In genomic region chr15:73981761-73982222, GRCh38 we compare ENCODE assay signal across 10 cellular contexts. TPM values are rescaled to one million over a fixed set of nuclear protein-coding genes. Genes with fewer than 3 reads are reported as not detected.
DNase-seq lines count a peak whose midpoint lies in the region; ATAC-seq and TF ChIP-seq lines count a peak whose summit lies in the region.
"Had no signal": no experiment of that assay in that cellular context is flagged by ENCODE, and none has a peak within 500 bp of the region (broad histone marks: within the 10 kb centered on the region; RNA-seq: fewer than 3 reads in every experiment).

No MANE protein-coding gene starts in this region.

- H3K9ac ChIP-seq in SK-N-SH (peak overlapping the region; percentile 70), stomach smooth muscle (ENCODE audit: low read length in 2 of 2) (peak overlapping the region; percentile 21 to 73)

- ATAC-seq in SK-N-SH treated with all-trans-retinoic acid at 6 μM for 48 hours: no peak
- ATAC-seq in activated naive CD8-positive, alpha-beta T cell treated with anti-CD3 and anti-CD28 coated beads, Interleukin-2, amount 50 U/mL, for 24 hours: peak; percentile 61
- ATAC-seq in HG03159 (IDR thresholded peaks at IDR 0.05; ENCODE audit: unreplicated experiment): no peak

- CTCF ChIA-PET in SK-N-SH (lab: Yijun Ruan, JAX): interaction anchor here (0.7 to 4.2 kb wide), 5 partner anchors 9 to 326 kb away, joined by 3 to 22 read pairs (median 15); partner anchors contain the start of gene STOML1

- no peaks in the 10 kb centered on the region for H3K36me3 ChIP-seq in SK-N-SH (replicated peaks in 1 of 2; ENCODE audit: control insufficient read depth in 1 of 2, insufficient read depth in 2 of 2, low read length in 1 of 2)
- H3K36me3 ChIP-seq in stomach smooth muscle (ENCODE audit: control insufficient read depth in 2 of 2, insufficient read depth in 2 of 2, low read length in 2 of 2): peaks cover 0 to 10% of the 10 kb centered on the region in 2 donors

- in situ Hi-C loops in G401 (cut with HindIII; ENCODE audit: low sequenced_read_pairs): no loop called here

- WGBS in SK-N-SH (ENCODE audit: low lambda C conversion rate): 56% methylated on average over 5 of the region's 5 CpGs

- H3K36me3 Mint-ChIP-seq in activated naive CD8-positive, alpha-beta T cell treated with anti-CD3 and anti-CD28 coated beads, Interleukin-2, amount 50 U/mL, for 24 hours (ENCODE audit: low read depth): no peaks in the 10 kb centered on the region

- H3K4me1 Mint-ChIP-seq in activated naive CD8-positive, alpha-beta T cell treated with anti-CD3 and anti-CD28 coated beads, Interleukin-2, amount 50 U/mL, for 24 hours: peaks cover 45% of the 10 kb centered on the region

- no peak overlapping the region for H3K4me3 ChIP-seq in SK-N-SH (ENCODE audit: low read depth in 2 of 2, low read length in 1 of 2)
- H3K4me3 ChIP-seq in stomach smooth muscle (ENCODE audit: low read length in 2 of 2): peak overlapping the region; percentile 27 to 60

- H3K27ac Mint-ChIP-seq in activated naive CD8-positive, alpha-beta T cell treated with anti-CD3 and anti-CD28 coated beads, Interleukin-2, amount 50 U/mL, for 24 hours: peak overlapping the region; percentile 88
- H3K27ac Mint-ChIP-seq: progenitor cell of endocrine pancreas had no signal

- no peak for TF ChIP-seq EP300 in SK-N-SH (IDR thresholded peaks at IDR 0.05; ENCODE audit: borderline replicate concordance in 1 of 2, low read depth in 1 of 2, low read length in 1 of 2)

- H3K4me1 ChIP-seq in SK-N-SH (ENCODE audit: control insufficient read depth in 1 of 2, insufficient read depth in 2 of 2, low read depth in 1 of 2, low read length in 1 of 2) (peaks cover 27 to 38% of the 10 kb centered on the region in 2 experiments; a peak in 3 of 4 replicates), stomach smooth muscle (ENCODE audit: control insufficient read depth, insufficient read depth, low read length) (peaks cover 53% of the 10 kb centered on the region)

- TF ChIP-seq CTCF in SK-N-SH (IDR thresholded peaks at IDR 0.05): no peak

- TF ChIP-seq RAD21 in SK-N-SH (IDR thresholded peaks at IDR 0.05; ENCODE audit: low read length): no peak

- peak overlapping the region; percentile 79; the same call in 1 of the 2 replicates for H3K4me2 ChIP-seq in SK-N-SH

- H3K9me3 ChIP-seq in SK-N-SH (no peaks in the 10 kb centered on the region), stomach smooth muscle (ENCODE audit: control insufficient read depth in 2 of 2, low read length in 2 of 2) (no peaks in the 10 kb centered on the region)

- H3K79me2 ChIP-seq in SK-N-SH (ENCODE audit: insufficient read depth): no peaks in the 10 kb centered on the region

- no peaks in the 10 kb centered on the region for H3K9me3 Mint-ChIP-seq in activated naive CD8-positive, alpha-beta T cell treated with anti-CD3 and anti-CD28 coated beads, Interleukin-2, amount 50 U/mL, for 24 hours

- DNase-seq in SK-N-SH (no peak), kidney glomerular epithelial cell (lab: John Stamatoyannopoulos, UW) (peak; percentile 43), HPDE6-E6E7 (ENCODE audit: extremely low spot score) (no peak), G401 (ENCODE audit: low spot score) (no peak)
- no peak for DNase-seq in activated naive CD8-positive, alpha-beta T cell treated with anti-CD3 and anti-CD28 coated beads, Interleukin-2, amount 50 U/mL, for 24 hours

- peaks cover 3% of the 10 kb centered on the region for H3K27me3 Mint-ChIP-seq in activated naive CD8-positive, alpha-beta T cell treated with anti-CD3 and anti-CD28 coated beads, Interleukin-2, amount 50 U/mL, for 24 hours

- H3K9me2 ChIP-seq in SK-N-SH: no peaks in the 10 kb centered on the region

- peak overlapping the region; percentile 54 for H3K4me3 Mint-ChIP-seq in activated naive CD8-positive, alpha-beta T cell treated with anti-CD3 and anti-CD28 coated beads, Interleukin-2, amount 50 U/mL, for 24 hours

- H3F3A ChIP-seq in SK-N-SH (replicated peaks; ENCODE audit: insufficient read depth): peaks cover 25% of the 10 kb centered on the region

- POLR2A ChIA-PET in SK-N-SH (lab: Yijun Ruan, JAX): no interaction called here

- H4K20me1 ChIP-seq in SK-N-SH (ENCODE audit: insufficient read depth): no peaks in the 10 kb centered on the region

- 0 out of 2 replicates have a peak overlapping the region, but pooled peaks have one; percentile 45 for H2AFZ ChIP-seq in SK-N-SH (ENCODE audit: low read depth)

- H3K27me3 ChIP-seq in SK-N-SH (ENCODE audit: insufficient read depth): no peaks in the 10 kb centered on the region
- H3K27me3 ChIP-seq in stomach smooth muscle (ENCODE audit: control insufficient read depth in 1 of 2, insufficient read depth in 2 of 2, low read length in 2 of 2): no peaks in the 10 kb centered on the region

- peak overlapping the region; percentile 90 to 95 for H3K27ac ChIP-seq in SK-N-SH (ENCODE audit: low read depth in 2 of 2, low read length in 1 of 2)
- H3K27ac ChIP-seq in stomach smooth muscle (ENCODE audit: low read length): peak overlapping the region; percentile 96
- H3K27ac ChIP-seq: 22Rv1 had no signal

TF ChIP-seq in SK-N-SH, 30 proteins besides CTCF, POLR2A, EP300 and RAD21 (continues in another document):
- no peak for TF ChIP-seq ZBTB33 (IDR thresholded peaks at IDR 0.05; ENCODE audit: borderline replicate concordance, low read depth)
- no peak for TF ChIP-seq FOXM1 (IDR thresholded peaks at IDR 0.05; ENCODE audit: low read depth)
- no peak for TF ChIP-seq IRF3 (IDR thresholded peaks at IDR 0.05; ENCODE audit: low read depth, low read length)
- TF ChIP-seq TAF1 (IDR thresholded peaks at IDR 0.05; ENCODE audit: borderline replicate concordance, low read depth, low read length): no peak

TF ChIP-seq in SK-N-SH treated with all-trans-retinoic acid at 6 μM for 48 hours, 23 proteins besides CTCF, POLR2A, EP300 and RAD21 (continues in another document):
- TF ChIP-seq ZFP3 (CRISPR knock-in tag; IDR thresholded peaks at IDR 0.05) (no peak), ISL1 (CRISPR knock-in tag; IDR thresholded peaks at IDR 0.05) (no peak), ZC3H10 (CRISPR knock-in tag; IDR thresholded peaks at IDR 0.05) (no peak), ZNF8 (CRISPR knock-in tag; IDR thresholded peaks at IDR 0.05) (no peak), CSRNP3 (CRISPR knock-in tag; IDR thresholded peaks at IDR 0.05) (no peak), ZNF565 (CRISPR knock-in tag; conservative IDR thresholded peaks at IDR 0.05; ENCODE audit: low read depth) (no peak), TOX (CRISPR knock-in tag; IDR thresholded peaks at IDR 0.05; ENCODE audit: borderline replicate concordance) (no peak), ZFP30 (CRISPR knock-in tag; IDR thresholded peaks at IDR 0.05) (no peak), BACH2 (CRISPR knock-in tag; IDR thresholded peaks at IDR 0.05; ENCODE audit: borderline replicate concordance) (no peak), ESRRG (CRISPR knock-in tag; IDR thresholded peaks at IDR 0.05) (no peak), RARB (CRISPR knock-in tag; IDR thresholded peaks at IDR 0.05) (no peak), CREB5 (CRISPR knock-in tag; IDR thresholded peaks at IDR 0.05; ENCODE audit: low read depth) (no peak), GLIS3 (CRISPR knock-in tag; IDR thresholded peaks at IDR 0.05) (no peak), PPARA (CRISPR knock-in tag; IDR thresholded peaks at IDR 0.05; ENCODE audit: borderline replicate concordance) (no peak), TCF4 (CRISPR knock-in tag; IDR thresholded peaks at IDR 0.05; ENCODE audit: borderline replicate concordance) (no peak)

RNA-seq across cellular contexts. Expression of gene STOML1, which starts 10.3 kb away (rescaled TPM):
- polyA plus RNA-seq in SK-N-SH (2012; rRNA removed): 19.1 and 20.4 TPM in 2 replicates
- polyA plus RNA-seq in SK-N-SH (2012; cell fraction: cytosol; rRNA removed): 8.2 and 13.5 TPM in 2 replicates
- polyA plus RNA-seq in SK-N-SH (2012; cell fraction: nucleus; rRNA removed): 27.9 and 28.2 TPM in 2 replicates
- 6.0 and 13.0 TPM in 2 replicates for total RNA-seq in G401 (2014; rRNA removed; shearing (Covaris generic))

RNA-seq across cellular contexts. Expression of gene PML, which starts 12.7 kb away (rescaled TPM):
- 14.0 and 18.4 TPM in 2 replicates for polyA plus RNA-seq in SK-N-SH (2012; rRNA removed)
- 7.9 and 12.9 TPM in 2 replicates for polyA plus RNA-seq in SK-N-SH (2012; cell fraction: cytosol; rRNA removed)
- 48.3 and 66.5 TPM in 2 replicates for polyA plus RNA-seq in SK-N-SH (2012; cell fraction: nucleus; rRNA removed)
- 5.8 and 8.7 TPM in 2 replicates for total RNA-seq in G401 (2014; rRNA removed; shearing (Covaris generic))

RNA-seq across cellular contexts. Expression of gene LOXL1, which starts 55.5 kb away (rescaled TPM):
- polyA plus RNA-seq in SK-N-SH (2012; rRNA removed): 37.5 and 50.3 TPM in 2 replicates
- 36.5 and 50.1 TPM in 2 replicates for polyA plus RNA-seq in SK-N-SH (2012; cell fraction: cytosol; rRNA removed)
- polyA plus RNA-seq in SK-N-SH (2012; cell fraction: nucleus; rRNA removed): 52.4 and 60.2 TPM in 2 replicates
- 77.4 and 117 TPM in 2 replicates for total RNA-seq in G401 (2014; rRNA removed; shearing (Covaris generic))

Comparison
In these comparisons a context has a peak if more than half of its experiments do, and no peak if none do; other contexts are left out.
1. H3K4me3 ChIP-seq: peak in stomach smooth muscle (2 of 2); none in SK-N-SH (0 of 2).